9 cellular contexts compared by ENCODE assay signal in genomic region chr3:168511428-168512014, GRCh38.
A peak's percentile ranks its signal among the peaks of the same experiment; 100 is the strongest.
DNase-seq lines count a peak whose midpoint lies in the region; ATAC-seq, FAIRE-seq and TF ChIP-seq lines count a peak whose summit lies in the region.
"Had no signal": no experiment of that assay in that cellular context is flagged by ENCODE, and none has a peak within 500 bp of the region (broad histone marks: within the 10 kb centered on the region; RNA-seq: fewer than 3 reads in every experiment).

No MANE protein-coding gene starts in this region.

- TF ChIP-seq POLR2A in GM12892 (IDR thresholded peaks at IDR 0.05; ENCODE audit: low read depth, low read length): no peak

- TF ChIP-seq CTCF in AG09319 (IDR thresholded peaks at IDR 0.05; ENCODE audit: low read depth, low read length): peak; percentile 47

- FAIRE-seq in GM12892 (lab: Jason Lieb, UNC): peak; percentile 53

- H3K9me3 ChIP-seq in iPS-20b (ENCODE audit: insufficient read depth, low read depth, low read length): no peaks in the 10 kb centered on the region

- no peak for DNase-seq in AG09319 (ENCODE audit: extremely low read depth, low read depth)
- DNase-seq in GM12892 (ENCODE audit: insufficient read length): no peak
- peak; percentile 45 for DNase-seq in SK-MEL-5 (ENCODE audit: low read depth, low spot score)
- no peak for DNase-seq in HK-2 (ENCODE audit: unreplicated experiment)
- DNase-seq in mesenteric fat pad (ENCODE audit: low spot score): no peak
- no peak for DNase-seq in NCI-H187 (lab: John Stamatoyannopoulos, UW)

- H3K27me3 ChIP-seq in iPS-20b (ENCODE audit: insufficient read depth, low read length): no peaks in the 10 kb centered on the region

- H3K4me1 ChIP-seq in iPS-20b (ENCODE audit: insufficient read depth, low read length): peaks cover 22% of the 10 kb centered on the region; the same call in 1 of the 2 replicates

- peak overlapping the region; percentile 63; the same call in 1 of the 2 replicates for H3K9ac ChIP-seq in iPS-20b (ENCODE audit: low read depth, low read length)

- no peak overlapping the region for H3K4me3 ChIP-seq in iPS-20b (ENCODE audit: low read length)
- H3K4me3 ChIP-seq: SK-N-MC had no signal

- H3K36me3 ChIP-seq in iPS-20b (ENCODE audit: insufficient read depth, low read depth, low read length): no peaks in the 10 kb centered on the region

- ATAC-seq in GM18907 (IDR thresholded peaks at IDR 0.05; ENCODE audit: unreplicated experiment): no peak

- no peak overlapping the region for H3K27ac ChIP-seq in iPS-20b (ENCODE audit: low read length)
- H3K27ac ChIP-seq: SK-N-MC had no signal

- in situ Hi-C loops in SK-MEL-5 (cut with HindIII; ENCODE audit: low pct_unique_long_range_greater_than_20kb, low sequenced_read_pairs): no loop called here
